1 cellular context compared by ENCODE assay signal in the genomic region with DNA sequence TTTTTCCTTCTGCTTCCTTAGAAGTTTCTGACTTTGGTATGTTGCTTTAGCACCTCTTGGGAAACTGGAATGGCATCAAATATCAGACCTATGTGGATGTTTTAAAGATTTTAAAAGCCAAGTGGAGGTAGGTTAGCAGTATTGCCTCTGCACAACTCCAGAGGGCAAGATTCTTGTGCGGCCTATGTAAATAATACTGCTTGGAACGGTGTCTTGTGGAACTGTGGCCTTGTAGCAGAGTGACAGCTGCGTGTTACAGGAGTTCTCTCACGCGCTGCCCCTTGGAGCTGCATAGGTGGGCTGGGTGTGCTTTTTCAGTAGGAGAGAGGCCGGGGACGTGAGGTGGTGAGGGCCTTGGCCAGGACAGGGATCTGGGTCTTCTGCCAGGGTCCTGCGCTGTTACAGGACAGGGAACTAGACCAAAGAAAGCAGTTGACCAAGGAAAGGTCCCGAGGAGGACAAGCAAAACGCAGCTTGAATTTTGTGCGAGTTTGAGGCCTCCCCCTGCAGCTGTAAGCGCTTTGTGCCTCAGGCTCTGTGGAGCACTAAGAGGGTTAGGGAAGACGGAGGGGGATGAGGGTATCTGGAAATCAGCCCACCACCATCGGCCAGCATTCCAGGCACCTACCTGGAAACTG.
TF ChIP-seq lines count a peak whose summit lies in the region.

No MANE protein-coding gene starts in this region.

TF ChIP-seq in endothelial cell of umbilical vein, 7 proteins besides CTCF, POLR2A, EP300 and RAD21 (continued from another document):
- TF ChIP-seq EZH2 (IDR thresholded peaks at IDR 0.05; ENCODE audit: borderline replicate concordance, low read depth, low read length, severe bottlenecking) (no peak), POLR2AphosphoS5 (IDR thresholded peaks at IDR 0.05; ENCODE audit: insufficient read depth, low read depth, low read length) (no peak)
- TF ChIP-seq, protein P1, sequence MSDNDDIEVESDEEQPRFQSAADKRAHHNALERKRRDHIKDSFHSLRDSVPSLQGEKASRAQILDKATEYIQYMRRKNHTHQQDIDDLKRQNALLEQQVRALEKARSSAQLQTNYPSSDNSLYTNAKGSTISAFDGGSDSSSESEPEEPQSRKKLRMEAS (IDR thresholded peaks at IDR 0.05; ENCODE audit: insufficient read depth, insufficient read length), result no peak
